29 cellular contexts compared by ENCODE assay signal in genomic region chr3:72692959-72693518, GRCh38.
DNase-seq lines count a peak whose midpoint lies in the region; ATAC-seq, FAIRE-seq and TF ChIP-seq lines count a peak whose summit lies in the region.
"Had no signal": no experiment of that assay in that cellular context is flagged by ENCODE, and none has a peak within 500 bp of the region (broad histone marks: within the 10 kb centered on the region; RNA-seq: fewer than 3 reads in every experiment).

No MANE protein-coding gene starts in this region.

- H3K36me3 Mint-ChIP-seq in MCF 10A (ENCODE audit: insufficient read depth, unreplicated experiment), result no peaks in the 10 kb centered on the region
- H3K36me3 Mint-ChIP-seq: activated naive CD8-positive, alpha-beta T cell; CD8-positive, alpha-beta T cell had no signal

- H3K4me1 Mint-ChIP-seq in MCF 10A (ENCODE audit: insufficient read depth, unreplicated experiment), result no peaks in the 10 kb centered on the region
- H3K4me1 Mint-ChIP-seq: activated B cell treated with CpG ODN at 0.5 μM for 24 hours; activated T-helper 17 cell treated with anti-CD3 and anti-CD28 coated beads, Interleukin-2, amount 50 U/mL, for 72 hours had no signal

- no peaks in the 10 kb centered on the region for H3K27me3 Mint-ChIP-seq in MCF 10A (ENCODE audit: insufficient read depth, unreplicated experiment)
- H3K27me3 Mint-ChIP-seq: activated B cell treated with CpG ODN at 0.5 μM for 24 hours; activated naive CD8-positive, alpha-beta T cell; activated T-helper 17 cell treated with anti-CD3 and anti-CD28 coated beads, Interleukin-2, amount 50 U/mL, for 72 hours had no signal

- H3K4me1 ChIP-seq in small intestine (ENCODE audit: control insufficient read depth in 2 of 2, insufficient read depth in 1 of 2, low read depth in 1 of 2, low read length in 1 of 2), result no peaks in the 10 kb centered on the region
- H3K4me1 ChIP-seq: ascending aorta, gastroesophageal sphincter had no signal

- no peaks in the 10 kb centered on the region for H3K36me3 ChIP-seq in small intestine (ENCODE audit: control insufficient read depth in 2 of 2, insufficient read depth in 2 of 2, low read length in 2 of 2)
- H3K36me3 ChIP-seq: ascending aorta, gastroesophageal sphincter, neutrophil had no signal

- no peak for FAIRE-seq in small intestine (lab: Jason Lieb, UNC)
- FAIRE-seq: GM18507, H54, keratinocyte, urothelium cell line had no signal

- ATAC-seq in HG03097 (IDR thresholded peaks at IDR 0.05; ENCODE audit: low FRiP score, unreplicated experiment), result no peak
- ATAC-seq: activated T-helper 17 cell treated with anti-CD3 and anti-CD28 coated beads, Interleukin-2, amount 50 U/mL, for 72 hours; CD8-positive, alpha-beta T cell; gastroesophageal sphincter had no signal

- 46 to 65% (median 49%) methylated on average over 9 of the region's 9 CpGs for WGBS in small intestine, 3 donors

- no peaks in the 10 kb centered on the region for H3K27me3 ChIP-seq in small intestine (ENCODE audit: control insufficient read depth in 2 of 2, insufficient read depth in 2 of 2, low read length in 2 of 2)
- H3K27me3 ChIP-seq: ascending aorta, gastroesophageal sphincter, neutrophil had no signal

- H3K27ac Mint-ChIP-seq in MCF 10A (ENCODE audit: low read depth, unreplicated experiment), result no peak overlapping the region
- H3K27ac Mint-ChIP-seq: activated B cell treated with CpG ODN at 0.5 μM for 24 hours; activated naive CD8-positive, alpha-beta T cell; activated T-helper 17 cell treated with anti-CD3 and anti-CD28 coated beads, Interleukin-2, amount 50 U/mL, for 72 hours; CD8-positive, alpha-beta T cell had no signal

- no peak overlapping the region for H3K27ac ChIP-seq in small intestine (ENCODE audit: low read depth in 1 of 2, low read length in 1 of 2)
- H3K27ac ChIP-seq: ascending aorta, gastroesophageal sphincter, neutrophil had no signal

- H3K9me3 Mint-ChIP-seq in MCF 10A (ENCODE audit: unreplicated experiment), result no peaks in the 10 kb centered on the region
- H3K9me3 Mint-ChIP-seq: activated B cell treated with CpG ODN at 0.5 μM for 24 hours; activated T-helper 17 cell treated with anti-CD3 and anti-CD28 coated beads, Interleukin-2, amount 50 U/mL, for 72 hours; CD8-positive, alpha-beta T cell had no signal

- DNase-seq in NCI-H510A treated with DMSO at 0.1 percent for 48 hours (lab: John Stamatoyannopoulos, UW), result peak; percentile 12
- DNase-seq in NCI-H510A (lab: John Stamatoyannopoulos, UW), result no peak
- DNase-seq in NCI-H82 (lab: John Stamatoyannopoulos, UW), result peak; percentile 58
- peak; percentile 38 for DNase-seq in iPS-NIHi7 (ENCODE audit: extremely low spot score)
- DNase-seq in small intestine, result peak; percentile 19
- no peak for DNase-seq in MCF 10A (ENCODE audit: unreplicated experiment)
- DNase-seq in stimulated activated CD4-positive, alpha-beta T cell treated with anti-CD3 and anti-CD28 coated beads, Interleukin-15, amount 100 ng/mL, for 24 hours, result no peak
- DNase-seq: activated B cell treated with CpG ODN at 0.5 μM for 24 hours; activated CD4-positive, alpha-beta T cell treated with anti-CD3 and anti-CD28 coated beads, Interleukin-2, amount 50 U/mL, for 48 hours; activated CD8-positive, alpha-beta memory T cell treated with anti-CD3 and anti-CD28 coated beads, Interleukin-2, amount 50 U/mL, for 4 hours; AML-193; caudate nucleus; CD8-positive, alpha-beta T cell; dermis blood vessel endothelial cell; IMR-90; NCI-H526; OCI-M1; stimulated activated CD4-positive, alpha-beta T cell treated with anti-CD3 and anti-CD28 coated beads, Interleukin-1b, Interleukin-23, amount 100 ng/mL, for 48 hours had no signal

- BruUV-seq in MCF 10A (replicated peaks; lab: Mats Ljungman, UMichigan), result no TSS peak

- intact Hi-C loops in MCF 10A (cut with micrococcal nuclease), result no loop called here

- no peak for TF ChIP-seq CTCF in MCF 10A (IDR thresholded peaks at IDR 0.05; ENCODE audit: unreplicated experiment)

- no peak overlapping the region for H3K4me3 ChIP-seq in small intestine (ENCODE audit: low read depth in 1 of 2, low read length in 2 of 2)
- H3K4me3 ChIP-seq: ascending aorta, gastroesophageal sphincter, lung had no signal

- H3K9me3 ChIP-seq in small intestine (ENCODE audit: control insufficient read depth, low read depth), result no peaks in the 10 kb centered on the region
- H3K9me3 ChIP-seq: ascending aorta, gastroesophageal sphincter, neutrophil had no signal

- H3K4me3 Mint-ChIP-seq in MCF 10A (ENCODE audit: unreplicated experiment), result no peak overlapping the region
- H3K4me3 Mint-ChIP-seq: activated B cell treated with CpG ODN at 0.5 μM for 24 hours; activated naive CD8-positive, alpha-beta T cell; activated T-helper 17 cell treated with anti-CD3 and anti-CD28 coated beads, Interleukin-2, amount 50 U/mL, for 72 hours; CD8-positive, alpha-beta T cell had no signal

- POLR2A ChIA-PET in MCF 10A (lab: Yijun Ruan, JAX), result interaction anchor here (0.6 kb wide), 1 partner anchor 21 kb away, joined by 3 read pairs; no protein-coding TSS in a partner anchor

- CTCF ChIA-PET in MCF 10A (lab: Yijun Ruan, JAX), result interaction anchor here (0.6 to 0.7 kb wide), 3 partner anchors 13 to 1143 kb away, joined by 3 to 4 read pairs (median 4); no protein-coding TSS in a partner anchor

Comparison
In these comparisons a context has a peak if more than half of its experiments do, and no peak if none do; other contexts are left out.
1. DNase-seq: peak in NCI-H510A treated with DMSO at 0.1 percent for 48 hours (single experiment), NCI-H82 (single experiment), iPS-NIHi7 (single experiment) and small intestine (single experiment); none in NCI-H510A (single experiment), MCF 10A (single experiment) and stimulated activated CD4-positive, alpha-beta T cell treated with anti-CD3 and anti-CD28 coated beads, Interleukin-15, amount 100 ng/mL, for 24 hours (single experiment).